14 cellular contexts compared by ENCODE assay signal in genomic region chr18:4631239-4631638, GRCh38.
DNase-seq lines count a peak whose midpoint lies in the region; ATAC-seq and TF ChIP-seq lines count a peak whose summit lies in the region.
"Had no signal": no experiment of that assay in that cellular context is flagged by ENCODE, and none has a peak within 500 bp of the region (broad histone marks: within the 10 kb centered on the region; RNA-seq: fewer than 3 reads in every experiment).

No MANE protein-coding gene starts in this region.

- no peaks in the 10 kb centered on the region for H3K4me1 ChIP-seq in osteoblast (ENCODE audit: insufficient read depth, low read length)
- no peaks in the 10 kb centered on the region for H3K4me1 ChIP-seq in BE2C
- no peaks in the 10 kb centered on the region for H3K4me1 ChIP-seq in CD8-positive, alpha-beta T cell (ENCODE audit: insufficient read depth, low read length)
- H3K4me1 ChIP-seq: BLaER1 treated with 17β-estradiol and CSF1 and Interleukin-3, amounts not matched to agents 10 nM and 100 nM had no signal

- H3K4me3 Mint-ChIP-seq in CD8-positive, alpha-beta T cell, result no peak overlapping the region
- H3K4me3 Mint-ChIP-seq: CD4-positive, CD25-positive, alpha-beta regulatory T cell had no signal

- H2AFZ ChIP-seq in osteoblast (ENCODE audit: low read length), result no peak overlapping the region

- no peaks in the 10 kb centered on the region for H4K20me1 ChIP-seq in osteoblast (ENCODE audit: insufficient read depth, low read length)
- H4K20me1 ChIP-seq: BLaER1 treated with 17β-estradiol and CSF1 and Interleukin-3, amounts not matched to agents 10 nM and 100 nM had no signal

- POLR2A ChIA-PET in CD8-positive, alpha-beta T cell (lab: Charles Lee), result no interaction called here

- peaks cover 12% of the 10 kb centered on the region for H3K9me3 Mint-ChIP-seq in CD8-positive, alpha-beta T cell

- no peaks in the 10 kb centered on the region for H3K27me3 Mint-ChIP-seq in CD8-positive, alpha-beta T cell (ENCODE audit: low read depth)
- H3K27me3 Mint-ChIP-seq: CD4-positive, CD25-positive, alpha-beta regulatory T cell had no signal

- no peak overlapping the region for H3K4me3 ChIP-seq in H7 (ENCODE audit: insufficient read depth, low read depth, low read length)
- H3K4me3 ChIP-seq in osteoblast (ENCODE audit: insufficient read depth, low read length), result no peak overlapping the region
- no peak overlapping the region for H3K4me3 ChIP-seq in BE2C (ENCODE audit: low read depth, low read length)
- H3K4me3 ChIP-seq in CD8-positive, alpha-beta T cell (ENCODE audit: low read depth, low read length), result no peak overlapping the region
- H3K4me3 ChIP-seq: BLaER1 treated with 17β-estradiol and CSF1 and Interleukin-3, amounts not matched to agents 10 nM and 100 nM had no signal

- H3K9me3 ChIP-seq in osteoblast (ENCODE audit: low read depth, low read length), result peaks cover 3% of the 10 kb centered on the region
- no peaks in the 10 kb centered on the region for H3K9me3 ChIP-seq in BE2C
- H3K9me3 ChIP-seq in CD8-positive, alpha-beta T cell (ENCODE audit: low read length), result no peaks in the 10 kb centered on the region

- H3K27ac Mint-ChIP-seq in CD8-positive, alpha-beta T cell, result no peak overlapping the region
- H3K27ac Mint-ChIP-seq: CD4-positive, CD25-positive, alpha-beta regulatory T cell had no signal

- TF ChIP-seq CTCF in osteoblast (IDR thresholded peaks at IDR 0.05; ENCODE audit: extremely low read depth, low read depth, low read length), result no peak
- TF ChIP-seq CTCF in BE2C (IDR thresholded peaks at IDR 0.05; ENCODE audit: low read depth, low read length), result no peak
- no peak for TF ChIP-seq CTCF in CD8-positive, alpha-beta T cell (IDR thresholded peaks at IDR 0.05)

- H3K79me2 ChIP-seq in osteoblast (ENCODE audit: insufficient read depth, low read length), result no peaks in the 10 kb centered on the region

- no peaks in the 10 kb centered on the region for H3K36me3 ChIP-seq in H7 (replicated peaks; ENCODE audit: control insufficient read depth, insufficient read depth, low read length)
- no peaks in the 10 kb centered on the region for H3K36me3 ChIP-seq in osteoblast (ENCODE audit: insufficient read depth, low read length)
- H3K36me3 ChIP-seq in BE2C, result no peaks in the 10 kb centered on the region
- H3K36me3 ChIP-seq in CD8-positive, alpha-beta T cell (ENCODE audit: insufficient read depth, low read length), result no peaks in the 10 kb centered on the region
- H3K36me3 ChIP-seq: BLaER1 treated with 17β-estradiol and CSF1 and Interleukin-3, amounts not matched to agents 10 nM and 100 nM had no signal

- no peak overlapping the region for H3K4me2 ChIP-seq in osteoblast (ENCODE audit: insufficient read depth, low read length)
- H3K4me2 ChIP-seq: BLaER1 treated with 17β-estradiol and CSF1 and Interleukin-3, amounts not matched to agents 10 nM and 100 nM; KMS-11 had no signal

- CTCF ChIA-PET in CD8-positive, alpha-beta T cell (lab: Charles Lee), result no interaction called here

- H3K27me3 ChIP-seq in H7 (ENCODE audit: control insufficient read depth, insufficient read depth, low read length) (no peaks in the 10 kb centered on the region), osteoblast (ENCODE audit: insufficient read depth, low read length) (no peaks in the 10 kb centered on the region), BE2C (no peaks in the 10 kb centered on the region)
- no peaks in the 10 kb centered on the region for H3K27me3 ChIP-seq in CD8-positive, alpha-beta T cell (ENCODE audit: insufficient read depth, low read length)
- H3K27me3 ChIP-seq: BLaER1 treated with 17β-estradiol and CSF1 and Interleukin-3, amounts not matched to agents 10 nM and 100 nM had no signal

- DNase-seq in H7 (peak; percentile 3), SK-MEL-5 (ENCODE audit: low read depth, low spot score) (peak; percentile 11), iPS-NIHi11 (ENCODE audit: low spot score) (peak; percentile 13), osteoblast (ENCODE audit: insufficient read length, low spot score, missing footprints) (peak; percentile 11), BE2C (no peak), HCEC 1CT (no peak), NCI-H1417 treated with DMSO at 0.1 percent for 48 hours (lab: John Stamatoyannopoulos, UW) (no peak)
- DNase-seq in CD8-positive, alpha-beta T cell, result no peak
- DNase-seq: Calu3; CD4-positive, CD25-positive, alpha-beta regulatory T cell; DMS 273 treated with DMSO at 0.1 percent for 48 hours had no signal

- H3K27ac ChIP-seq in osteoblast (ENCODE audit: low read depth, low read length), result no peak overlapping the region
- no peak overlapping the region for H3K27ac ChIP-seq in CD8-positive, alpha-beta T cell (ENCODE audit: low read depth, low read length)
- H3K27ac ChIP-seq: BLaER1 treated with 17β-estradiol and CSF1 and Interleukin-3, amounts not matched to agents 10 nM and 100 nM; KMS-11 had no signal

- no peaks in the 10 kb centered on the region for H3K36me3 Mint-ChIP-seq in CD8-positive, alpha-beta T cell
- H3K36me3 Mint-ChIP-seq: CD4-positive, CD25-positive, alpha-beta regulatory T cell had no signal

- intact Hi-C loops in CD8-positive, alpha-beta T cell (cut with DNase I, micrococcal nuclease), result no loop called here

- no peak for ATAC-seq in CD8-positive, alpha-beta T cell
- ATAC-seq: HepG2 had no signal

- no peaks in the 10 kb centered on the region for H3K4me1 Mint-ChIP-seq in CD8-positive, alpha-beta T cell (ENCODE audit: low read depth)
- H3K4me1 Mint-ChIP-seq: CD4-positive, CD25-positive, alpha-beta regulatory T cell had no signal

- in situ Hi-C loops in SK-MEL-5 (cut with HindIII; ENCODE audit: low pct_unique_long_range_greater_than_20kb, low sequenced_read_pairs), result no loop called here

Comparison
In these comparisons a context has a peak if more than half of its experiments do, and no peak if none do; other contexts are left out.
1. DNase-seq: peak in H7 (single experiment), SK-MEL-5 (single experiment), iPS-NIHi11 (single experiment) and osteoblast (single experiment); none in BE2C (single experiment), HCEC 1CT (single experiment), NCI-H1417 treated with DMSO at 0.1 percent for 48 hours (single experiment) and CD8-positive, alpha-beta T cell (0 of 7).